14 cellular contexts compared by ENCODE assay signal in the genomic region with DNA sequence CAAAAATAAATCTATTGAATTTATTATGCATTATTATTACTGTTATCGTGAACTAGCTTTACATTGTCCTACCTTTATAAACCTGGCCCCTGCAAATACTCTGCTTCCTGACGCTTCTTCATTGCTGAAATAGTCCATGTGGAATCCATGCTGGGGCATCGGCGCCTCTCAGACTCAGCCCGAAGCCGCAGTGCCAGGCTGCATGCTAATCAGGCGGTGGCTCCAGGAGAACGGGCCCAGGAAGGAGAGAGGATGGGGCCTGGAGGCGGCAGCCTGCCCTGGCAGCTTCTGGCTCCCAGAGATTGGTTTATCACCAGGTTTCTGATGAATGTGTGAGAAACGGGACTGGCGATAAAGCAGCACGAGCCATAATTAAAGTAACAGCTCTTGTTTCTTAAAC.
"Had no signal": no experiment of that assay in that cellular context is flagged by ENCODE, and none has a peak within 500 bp of the region (broad histone marks: within the 10 kb centered on the region; RNA-seq: fewer than 3 reads in every experiment).

No MANE protein-coding gene starts in this region.

- H3K9me3 Mint-ChIP-seq: activated naive CD8-positive, alpha-beta T cell treated with anti-CD3 and anti-CD28 coated beads, Interleukin-2, amount 50 U/mL, for 24 hours; stimulated activated naive CD8-positive, alpha-beta T cell treated with anti-CD3 and anti-CD28 coated beads, Interleukin-15, amount 100 ng/mL, for 72 hours had no signal

- H3K36me3 ChIP-seq: left ventricle myocardium inferior, vagina, WERI-Rb-1 had no signal

- H3K4me3 Mint-ChIP-seq: activated CD8-positive, alpha-beta T cell treated with anti-CD3 and anti-CD28 coated beads, Interleukin-2, amount 10 ng/mL, durations not matched to agents 7 days and 5 days; activated naive CD8-positive, alpha-beta T cell treated with anti-CD3 and anti-CD28 coated beads, Interleukin-2, amount 50 U/mL, for 24 hours; stimulated activated naive CD8-positive, alpha-beta T cell treated with anti-CD3 and anti-CD28 coated beads, Interleukin-15, amount 100 ng/mL, for 72 hours had no signal

- H3K4me1 ChIP-seq: vagina had no signal

- FAIRE-seq: keratinocyte had no signal

- H3K4me1 Mint-ChIP-seq: activated naive CD8-positive, alpha-beta T cell treated with anti-CD3 and anti-CD28 coated beads, Interleukin-2, amount 50 U/mL, for 24 hours; stimulated activated naive CD8-positive, alpha-beta T cell treated with anti-CD3 and anti-CD28 coated beads, Interleukin-15, amount 100 ng/mL, for 72 hours had no signal

- H3K9me3 ChIP-seq: left ventricle myocardium inferior, vagina had no signal

- H3K4me3 ChIP-seq: left ventricle myocardium inferior, skin epidermis, vagina had no signal

- H3K27ac Mint-ChIP-seq: activated CD8-positive, alpha-beta T cell treated with anti-CD3 and anti-CD28 coated beads, Interleukin-2, amount 10 ng/mL, durations not matched to agents 7 days and 5 days; activated naive CD8-positive, alpha-beta T cell treated with anti-CD3 and anti-CD28 coated beads, Interleukin-2, amount 50 U/mL, for 24 hours; stimulated activated naive CD8-positive, alpha-beta T cell treated with anti-CD3 and anti-CD28 coated beads, Interleukin-15, amount 100 ng/mL, for 72 hours had no signal

- ATAC-seq: activated CD8-positive, alpha-beta T cell treated with anti-CD3 and anti-CD28 coated beads, Interleukin-2, amount 10 ng/mL, durations not matched to agents 7 days and 5 days; activated naive CD8-positive, alpha-beta T cell treated with anti-CD3 and anti-CD28 coated beads, Interleukin-2, amount 50 U/mL, for 24 hours; stimulated activated naive CD8-positive, alpha-beta T cell treated with anti-CD3 and anti-CD28 coated beads, Interleukin-15, amount 100 ng/mL, for 72 hours had no signal

- H3K27ac ChIP-seq: left ventricle myocardium inferior, skin epidermis, vagina, WERI-Rb-1 had no signal

- H3K27me3 ChIP-seq: vagina had no signal

- DNase-seq: activated CD4-positive, alpha-beta T cell treated with anti-CD3 and anti-CD28 coated beads for 48 hours; activated CD8-positive, alpha-beta memory T cell treated with anti-CD3 and anti-CD28 coated beads, Interleukin-2, amount 50 U/mL, for 48 hours; activated CD8-positive, alpha-beta T cell treated with anti-CD3 and anti-CD28 coated beads, Interleukin-2, amount 10 ng/mL, durations not matched to agents 7 days and 5 days; activated naive CD8-positive, alpha-beta T cell treated with anti-CD3 and anti-CD28 coated beads, Interleukin-2, amount 50 U/mL, for 24 hours; central memory CD4-positive, alpha-beta T cell; left ventricle myocardium inferior; mesenchymal stem cell; stimulated activated CD4-positive, alpha-beta T cell treated with anti-CD3 and anti-CD28 coated beads, Interleukin-4, amount 100 ng/mL, for 4 hours; stimulated activated naive CD8-positive, alpha-beta T cell treated with anti-CD3 and anti-CD28 coated beads, Interleukin-15, amount 100 ng/mL, for 72 hours; T-helper 1 cell; WERI-Rb-1 had no signal
